In genomic region chr2:200944467-200945394, GRCh38 we compare ENCODE assay signal across 8 cellular contexts. TPM values are rescaled to one million over a fixed set of nuclear protein-coding genes. Genes with fewer than 3 reads are reported as not detected.
DNase-seq lines count a peak whose midpoint lies in the region; TF ChIP-seq lines count a peak whose summit lies in the region.

No MANE protein-coding gene starts in this region.

- H3K79me2 ChIP-seq in mammary epithelial cell (ENCODE audit: insufficient read depth, low read length): no peaks in the 10 kb centered on the region
- H3K79me2 ChIP-seq in OCI-LY7 (ENCODE audit: insufficient read depth, low read depth, low read length): no peaks in the 10 kb centered on the region

- 57% methylated on average over 12 of the region's 12 CpGs for WGBS in mammary epithelial cell (ENCODE audit: low coverage, missing lambda C conversion rate)

- dilution Hi-C loops in mammary epithelial cell (cut with HindIII; ENCODE audit: low sequenced_read_pairs): no loop called here

- H3K4me2 ChIP-seq in mammary epithelial cell (ENCODE audit: insufficient read depth, low read depth, low read length) (no peak overlapping the region), OCI-LY7 (ENCODE audit: low read length) (no peak overlapping the region)

- POLR2A ChIA-PET in RWPE1 (lab: Yijun Ruan, JAX; ENCODE audit: low non-redundant PET) (interaction anchor here (0.7 kb wide), 1 partner anchor 639 kb away, joined by 3 read pairs; no protein-coding TSS in a partner anchor), OCI-LY7 (lab: Charles Lee) (interaction anchor here (0.6 to 1.3 kb wide), 5 partner anchors 10 to 1756 kb away, joined by 3 to 5 read pairs (median 3); no protein-coding TSS in a partner anchor)

- BruUV-seq in mammary epithelial cell (replicated peaks; lab: Mats Ljungman, UMichigan) (no TSS peak), OCI-LY7 (replicated peaks; lab: Mats Ljungman, UMichigan) (no TSS peak)

- DNase-seq in GM03348 (ENCODE audit: low spot score) (peak; percentile 44), RWPE1 (ENCODE audit: low spot score) (peak; percentile 72), mammary epithelial cell (peak; percentile 90), smooth muscle cell of the brain vasculature (ENCODE audit: low read depth, low spot score) (peak; percentile 47), HuH-7.5 (ENCODE audit: low spot score) (no peak), OCI-LY7 (ENCODE audit: low spot score) (no peak), KBM-7 (no peak), DMS 273 (lab: John Stamatoyannopoulos, UW; ENCODE audit: unreplicated experiment) (no peak)

- no peaks in the 10 kb centered on the region for H3K9me2 ChIP-seq in OCI-LY7 (ENCODE audit: insufficient read depth, low read length)

- H4K20me1 ChIP-seq in mammary epithelial cell (ENCODE audit: insufficient read depth, low read length) (no peaks in the 10 kb centered on the region), OCI-LY7 (ENCODE audit: insufficient read depth, low read length) (no peaks in the 10 kb centered on the region)

- H3K4me1 ChIP-seq in mammary epithelial cell (ENCODE audit: insufficient read depth, low read length) (peaks cover 11% of the 10 kb centered on the region), OCI-LY7 (ENCODE audit: insufficient read depth, low read length, poor library complexity, severe bottlenecking) (no peaks in the 10 kb centered on the region)

- TF ChIP-seq CTCF in RWPE1 (conservative IDR thresholded peaks at IDR 0.05; ENCODE audit: low read depth) (no peak), mammary epithelial cell (conservative IDR thresholded peaks at IDR 0.05 in 1 of 2, IDR thresholded peaks at IDR 0.05 in 1 of 2; ENCODE audit: extremely low read depth in 1 of 2, insufficient read depth in 1 of 2, low read depth in 1 of 2, low read length in 2 of 2) (no peak), OCI-LY7 (conservative IDR thresholded peaks at IDR 0.05; ENCODE audit: low read length) (no peak)

- no peaks in the 10 kb centered on the region for H3K27me3 ChIP-seq in mammary epithelial cell (ENCODE audit: insufficient read depth, low read length)

- CTCF ChIA-PET in RWPE1 (lab: Yijun Ruan, JAX): interaction anchor here (0.5 to 0.7 kb wide), 2 partner anchors 22 to 505 kb away, joined by 3 read pairs; no protein-coding TSS in a partner anchor
- CTCF ChIA-PET in mammary epithelial cell (lab: Charles Lee; ENCODE audit: low non-redundant PET): interaction anchor here (0.6 kb wide), 1 partner anchor 22 kb away, joined by 3 read pairs; no protein-coding TSS in a partner anchor
- CTCF ChIA-PET in OCI-LY7 (lab: Charles Lee; ENCODE audit: unreplicated experiment): interaction anchor here (0.9 kb wide), 1 partner anchor 288 kb away, joined by 3 read pairs; no protein-coding TSS in a partner anchor

- in situ Hi-C loops in mammary epithelial cell (cut with MboI; ENCODE audit: low sequenced_read_pairs in 2 of 2): no loop called here
- in situ Hi-C loops in KBM-7 (cut with MboI; ENCODE audit: low pct_unique_long_range_greater_than_20kb, low sequenced_read_pairs): no loop called here

- H3K9me3 ChIP-seq in mammary epithelial cell (replicated peaks; ENCODE audit: insufficient read depth, low read length): no peaks in the 10 kb centered on the region
- H3K9me3 ChIP-seq in OCI-LY7 (ENCODE audit: low read length): no peaks in the 10 kb centered on the region

- intact Hi-C loops in mammary epithelial cell (cut with micrococcal nuclease) (loop anchor here (2.0 kb wide), 1 partner anchor 18 kb away; the partner anchor contains the start of gene ORC2), OCI-LY7 (cut with micrococcal nuclease; ENCODE audit: unreplicated experiment) (no loop called here)

- H3K27ac ChIP-seq in RWPE1 (peak overlapping the region; percentile 72), mammary epithelial cell (ENCODE audit: insufficient read depth, low read depth, low read length) (peak overlapping the region; percentile 64), OCI-LY7 (ENCODE audit: low read depth, low read length, poor library complexity, severe bottlenecking) (no peak overlapping the region)

- no peak overlapping the region for H3K9ac ChIP-seq in mammary epithelial cell (ENCODE audit: insufficient read depth, low read length)

- H3K36me3 ChIP-seq in mammary epithelial cell (ENCODE audit: insufficient read depth, low read length) (peaks cover 29% of the 10 kb centered on the region), OCI-LY7 (ENCODE audit: insufficient read depth, low read length) (peaks cover 90% of the 10 kb centered on the region)

- H3K4me3 ChIP-seq in mammary epithelial cell (replicated peaks in 1 of 3; ENCODE audit: insufficient read depth in 1 of 3, low read depth in 2 of 3, low read length in 3 of 3): no peak overlapping the region
- no peak overlapping the region for H3K4me3 ChIP-seq in OCI-LY7 (ENCODE audit: low read depth, low read length, poor library complexity, severe bottlenecking)

- H2AFZ ChIP-seq in mammary epithelial cell (ENCODE audit: low read depth, low read length): no peak overlapping the region
- H2AFZ ChIP-seq in OCI-LY7 (ENCODE audit: low read length): no peak overlapping the region

RNA-seq across cellular contexts. Expression of gene ORC2, which starts 18.7 kb away (rescaled TPM):
- total RNA-seq in mammary epithelial cell (10 to 100 TPM; 14.8 to 44.5 TPM), OCI-LY7 (2022) (42.3 and 46.1 TPM in 2 replicates)
- 4.4 TPM for polyA plus RNA-seq in mammary epithelial cell
- 2.9 TPM for polyA minus RNA-seq in mammary epithelial cell
- 14.9 and 28.6 TPM in 2 replicates for total RNA-seq in OCI-LY7 (2014; rRNA removed; shearing (Covaris generic))

RNA-seq across cellular contexts. Expression of gene NIF3L1, which starts 55.6 kb away (rescaled TPM):
- total RNA-seq in mammary epithelial cell: 10 to 100 TPM; 18.0 to 23.2 TPM
- polyA plus RNA-seq in mammary epithelial cell: 42.9 TPM
- 34.2 TPM for polyA minus RNA-seq in mammary epithelial cell
- 37.5 and 68.4 TPM in 2 replicates for total RNA-seq in OCI-LY7 (2014; rRNA removed; shearing (Covaris generic))
- total RNA-seq in OCI-LY7 (2022): 57.4 and 60.4 TPM in 2 replicates

RNA-seq across cellular contexts. Expression of gene PPIL3, which starts 55.9 kb away (rescaled TPM):
- total RNA-seq in mammary epithelial cell (10 to 100 TPM; 18.5 to 45.1 TPM), OCI-LY7 (2022) (75.0 and 76.4 TPM in 2 replicates)
- polyA plus RNA-seq in mammary epithelial cell: 23.0 TPM
- 20.4 TPM for polyA minus RNA-seq in mammary epithelial cell
- total RNA-seq in OCI-LY7 (2014; rRNA removed; shearing (Covaris generic)): 49.4 and 54.4 TPM in 2 replicates

Comparison
In these comparisons a context has a peak if more than half of its experiments do, and no peak if none do; other contexts are left out.
1. DNase-seq: peak in GM03348 (single experiment), RWPE1 (single experiment), mammary epithelial cell (single experiment) and smooth muscle cell of the brain vasculature (single experiment); none in HuH-7.5 (single experiment), OCI-LY7 (single experiment), KBM-7 (single experiment) and DMS 273 (single experiment).